Comparison of ENCODE assay signal across 7 cellular contexts in genomic region chr1:65059930-65060538, GRCh38.
DNase-seq lines count a peak whose midpoint lies in the region; ATAC-seq and TF ChIP-seq lines count a peak whose summit lies in the region.

No MANE protein-coding gene starts in this region.

- H3K36me3 ChIP-seq in MM.1S (replicated peaks; ENCODE audit: insufficient read depth, low read length) = no peaks in the 10 kb centered on the region

- ATAC-seq in GM19463 (IDR thresholded peaks at IDR 0.05; ENCODE audit: unreplicated experiment) = no peak

- DNase-seq in GM10266 (ENCODE audit: extremely low spot score) (peak; percentile 42), MM.1S (peak; percentile 55), cerebellar cortex (ENCODE audit: low spot score) (peak; percentile 68), lung microvascular endothelial cell (ENCODE audit: low read depth in 2 of 2) (peak; percentile 51 to 66), putamen (ENCODE audit: low spot score) (no peak), GM19240 (ENCODE audit: insufficient read length, low spot score) (no peak)

- no peaks in the 10 kb centered on the region for H4K20me1 ChIP-seq in MM.1S (ENCODE audit: insufficient read depth, low read length)

- H2AFZ ChIP-seq in MM.1S (ENCODE audit: low read length) = no peak overlapping the region

- TF ChIP-seq CTCF in GM10266 (IDR thresholded peaks at IDR 0.05; ENCODE audit: control insufficient read depth, insufficient read depth, low read depth, missing control alignments) (peak; percentile 52), MM.1S (IDR thresholded peaks at IDR 0.05; ENCODE audit: low read length) (peak; percentile 63)

- H3K79me2 ChIP-seq in MM.1S (ENCODE audit: low read length) = no peaks in the 10 kb centered on the region; the same call in 1 of the 2 replicates

- no peaks in the 10 kb centered on the region for H3K27me3 ChIP-seq in MM.1S (replicated peaks; ENCODE audit: insufficient read depth, low read length)

- no peak overlapping the region for H3K4me3 ChIP-seq in MM.1S (ENCODE audit: low read length)

- no peaks in the 10 kb centered on the region; the same call in 1 of the 2 replicates for H3K4me1 ChIP-seq in MM.1S (ENCODE audit: low read length)

- H3K4me2 ChIP-seq in MM.1S (ENCODE audit: low read depth, low read length) = no peak overlapping the region

- no peaks in the 10 kb centered on the region for H3K9me2 ChIP-seq in MM.1S (replicated peaks; ENCODE audit: insufficient read depth, low read length)

- no peaks in the 10 kb centered on the region for H3K9me3 ChIP-seq in MM.1S (replicated peaks; ENCODE audit: insufficient read depth, low read length)

- H3K9ac ChIP-seq in MM.1S (ENCODE audit: low read length) = no peak overlapping the region

- H3F3A ChIP-seq in MM.1S (ENCODE audit: insufficient read depth, low read length) = no peaks in the 10 kb centered on the region

- no peak overlapping the region for H3K27ac ChIP-seq in MM.1S (ENCODE audit: low read length)

Comparison
In these comparisons a context has a peak if more than half of its experiments do, and no peak if none do; other contexts are left out.
1. DNase-seq: peak in GM10266 (single experiment), MM.1S (single experiment), cerebellar cortex (single experiment) and lung microvascular endothelial cell (2 of 2); none in putamen (single experiment) and GM19240 (single experiment).